ENCODE assay signal across 29 cellular contexts in genomic region chr11:34962034-34962433, GRCh38.
"Had no signal": no experiment of that assay in that cellular context is flagged by ENCODE, and none has a peak within 500 bp of the region (broad histone marks: within the 10 kb centered on the region; RNA-seq: fewer than 3 reads in every experiment).

No MANE protein-coding gene starts in this region.

- FAIRE-seq: colon, endothelial cell of umbilical vein had no signal

- H3K27me3 ChIP-seq: body of pancreas, esophagus squamous epithelium, gastroesophageal sphincter, heart right ventricle had no signal

- DNase-seq: activated B cell treated with CpG ODN at 0.5 μM for 24 hours; activated CD4-positive, alpha-beta T cell treated with anti-CD3 and anti-CD28 coated beads for 48 hours; activated CD4-positive, alpha-beta T cell treated with anti-CD3 and anti-CD28 coated beads, Interleukin-2, amount 50 U/mL, for 1 hour; activated CD4-positive, alpha-beta T cell treated with anti-CD3 and anti-CD28 coated beads, Interleukin-2, amount 50 U/mL, for 48 hours; activated CD8-positive, alpha-beta memory T cell treated with anti-CD3 and anti-CD28 coated beads for 24 hours; activated CD8-positive, alpha-beta T cell treated with anti-CD3 and anti-CD28 coated beads for 36 hours; activated effector memory CD4-positive, alpha-beta T cell treated with Interleukin-2 at 50 U/mL for 16 hours; activated gamma-delta T cell treated with Interleukin-2 at 50 U/mL for 16 hours; activated naive CD4-positive, alpha-beta T cell treated with anti-CD3 and anti-CD28 coated beads for 36 hours; activated T-cell treated with anti-CD3 and anti-CD28 coated beads, Interleukin-2, amount 50 U/mL, for 4 hours; amygdala; aorta; body of pancreas; caudate nucleus; cortex of kidney; dermis blood vessel endothelial cell; effector CD4-positive, alpha-beta T cell; esophagus squamous epithelium; foreskin melanocyte; heart right ventricle; T-cell; T1000; WERI-Rb-1 had no signal

- H3K4me1 ChIP-seq: body of pancreas had no signal

- H3K9me3 ChIP-seq: body of pancreas, esophagus squamous epithelium, gastroesophageal sphincter, heart right ventricle had no signal

- ATAC-seq: activated CD4-positive, CD25-positive, alpha-beta regulatory T cell treated with anti-CD3 and anti-CD28 coated beads, Interleukin-2, amount 50 U/mL, for 24 hours; activated CD8-positive, alpha-beta T cell treated with anti-CD3 and anti-CD28 coated beads for 36 hours; activated T-cell treated with anti-CD3 and anti-CD28 coated beads, Interleukin-2, amount 50 U/mL, for 4 hours; activated T-helper 17 cell treated with anti-CD3 and anti-CD28 coated beads, Interleukin-2, amount 50 U/mL, for 72 hours; body of pancreas; gastroesophageal sphincter; heart right ventricle; T-cell had no signal

- H3K27ac ChIP-seq: body of pancreas, epithelial cell of prostate, esophagus squamous epithelium, gastroesophageal sphincter, heart right ventricle had no signal

- H3K4me3 ChIP-seq: body of pancreas, esophagus squamous epithelium, gastroesophageal sphincter, heart right ventricle had no signal
